In the genomic region with DNA sequence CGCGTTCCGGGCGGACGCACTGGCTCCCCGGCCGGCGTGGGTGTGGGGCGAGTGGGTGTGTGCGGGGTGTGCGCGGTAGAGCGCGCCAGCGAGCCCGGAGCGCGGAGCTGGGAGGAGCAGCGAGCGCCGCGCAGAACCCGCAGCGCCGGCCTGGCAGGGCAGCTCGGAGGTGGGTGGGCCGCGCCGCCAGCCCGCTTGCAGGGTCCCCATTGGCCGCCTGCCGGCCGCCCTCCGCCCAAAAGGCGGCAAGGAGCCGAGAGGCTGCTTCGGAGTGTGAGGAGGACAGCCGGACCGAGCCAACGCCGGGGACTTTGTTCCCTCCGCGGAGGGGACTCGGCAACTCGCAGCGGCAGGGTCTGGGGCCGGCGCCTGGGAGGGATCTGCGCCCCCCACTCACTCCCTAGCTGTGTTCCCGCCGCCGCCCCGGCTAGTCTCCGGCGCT, we compare ENCODE assay signal across 8 cellular contexts. TPM values are rescaled to one million over a fixed set of nuclear protein-coding genes. Genes with fewer than 3 reads are reported as not detected.
A peak's percentile ranks its signal among the peaks of the same experiment; 100 is the strongest.
DNase-seq lines count a peak whose midpoint lies in the region; ATAC-seq, FAIRE-seq and TF ChIP-seq lines count a peak whose summit lies in the region.

A gene (plus strand): TSS at position 264 of the 442 bp plus-strand sequence. CDS start 1,211 bp downstream, outside the sequence.

- TF ChIP-seq EP300 in HepG2 (IDR thresholded peaks at IDR 0.05; ENCODE audit: low read depth in 2 of 2, low read length in 2 of 2) (no peak), HepG2 (CRISPR knock-in tag; IDR thresholded peaks at IDR 0.05; ENCODE audit: borderline replicate concordance) (no peak)

- no peak within 1 kb of the TSS for H3K27ac ChIP-seq in Panc1 (ENCODE audit: low read length)
- H3K27ac ChIP-seq in HepG2 (ENCODE audit: extremely low read length, insufficient read depth, low read length): peak within 1 kb of the TSS; percentile 86
- peak within 1 kb of the TSS; percentile 84 for H3K27ac ChIP-seq in stomach smooth muscle (ENCODE audit: low read length)

- CTCF ChIA-PET in Panc1 (lab: Charles Lee) (no interaction called here), HepG2 (lab: Yijun Ruan, JAX; ENCODE audit: low intra/inter-chr PET ratio, low total read pairs) (no interaction called here)

- H3K36me3 ChIP-seq in Panc1 (ENCODE audit: control insufficient read depth, insufficient read depth, low read length): no peaks in the 10 kb centered on the region; the same call in 1 of the 2 replicates
- no peaks in the 10 kb centered on the region for H3K36me3 ChIP-seq in HepG2 (replicated peaks in 1 of 2; ENCODE audit: control insufficient read depth in 1 of 2, insufficient read depth in 2 of 2, low read length in 2 of 2)
- no peaks in the 10 kb centered on the region for H3K36me3 ChIP-seq in stomach smooth muscle (ENCODE audit: control insufficient read depth in 2 of 2, insufficient read depth in 2 of 2, low read length in 2 of 2)

- H3K4me3 Mint-ChIP-seq in dendritic cell treated with granulocyte-macrophage colony-stimulating factor and Interleukin-4, amounts not matched to agents 40 ng/mL and 50 ng/mL, for 4 days: peak within 1 kb of the TSS; percentile 85

- DNase-seq in stimulated activated CD4-positive, alpha-beta T cell treated with anti-CD3 and anti-CD28 coated beads, Interleukin-4, amount 100 ng/mL, for 1 hour: peak; percentile 10
- no peak for DNase-seq in stimulated activated CD4-positive, alpha-beta T cell treated with anti-CD3 and anti-CD28 coated beads, Interleukin-4, amount 100 ng/mL, for 24 hours
- DNase-seq in Panc1 (ENCODE audit: low read depth, low spot score): no peak
- DNase-seq in HepG2 (ENCODE audit: low spot score): peak; percentile 55
- no peak for DNase-seq in effector CD8-positive, alpha-beta T cell (lab: John Stamatoyannopoulos, UW)

- H3K4me3 ChIP-seq in Panc1 (ENCODE audit: low read depth in 2 of 2, low read length in 2 of 2) (peak within 1 kb of the TSS; percentile 23 to 35), HepG2 (replicated peaks in 1 of 3; ENCODE audit: insufficient read depth in 1 of 3, low read depth in 2 of 3, low read length in 3 of 3) (peak within 1 kb of the TSS; percentile 79 to 87 (median 85)), stomach smooth muscle (ENCODE audit: low read length in 2 of 2) (peak within 1 kb of the TSS; percentile 87 to 96)

- TF ChIP-seq POLR2A in HepG2 (IDR thresholded peaks at IDR 0.05; ENCODE audit: insufficient read depth in 1 of 2, low read depth in 2 of 2, low read length in 2 of 2): peak; percentile 49 to 72; a peak in 3 of 4 replicates

- no peak for FAIRE-seq in HepG2 (lab: Jason Lieb, UNC)

- H3K27me3 Mint-ChIP-seq in dendritic cell treated with granulocyte-macrophage colony-stimulating factor and Interleukin-4, amounts not matched to agents 40 ng/mL and 50 ng/mL, for 4 days: no peaks in the 10 kb centered on the region

- H3K36me3 Mint-ChIP-seq in dendritic cell treated with granulocyte-macrophage colony-stimulating factor and Interleukin-4, amounts not matched to agents 40 ng/mL and 50 ng/mL, for 4 days (ENCODE audit: low read depth): peaks cover 38% of the 10 kb centered on the region

- H3K4me1 ChIP-seq in Panc1 (ENCODE audit: control insufficient read depth, insufficient read depth, low read length): no peaks in the 10 kb centered on the region
- H3K4me1 ChIP-seq in HepG2 (ENCODE audit: insufficient read depth, low read length): peaks cover 50% of the 10 kb centered on the region
- H3K4me1 ChIP-seq in stomach smooth muscle (ENCODE audit: control insufficient read depth, insufficient read depth, low read length): peaks cover 9% of the 10 kb centered on the region

- TF ChIP-seq CTCF in Panc1 (IDR thresholded peaks at IDR 0.05) (no peak), HepG2 (CRISPR knock-in tag; IDR thresholded peaks at IDR 0.05) (peak; percentile 61)

- H3K4me2 ChIP-seq in HepG2 (ENCODE audit: low read depth, low read length): peak within 1 kb of the TSS; percentile 95

- no peaks in the 10 kb centered on the region for H3K9me3 Mint-ChIP-seq in dendritic cell treated with granulocyte-macrophage colony-stimulating factor and Interleukin-4, amounts not matched to agents 40 ng/mL and 50 ng/mL, for 4 days

- POLR2A ChIA-PET in Panc1 (lab: Charles Lee): no interaction called here
- POLR2A ChIA-PET in HepG2 (lab: Yijun Ruan, JAX): interaction anchor here (0.6 to 3.8 kb wide), 7 partner anchors 9 to 116 kb away, joined by 3 to 28 read pairs (median 5); no protein-coding TSS in a partner anchor

- ATAC-seq in HG02943 (IDR thresholded peaks at IDR 0.05; ENCODE audit: low read depth, unreplicated experiment) (peak; percentile 40), Panc1 (peak; percentile 80), HepG2 (peak; percentile 87)

- in situ Hi-C loops in Panc1 (cut with HindIII; ENCODE audit: low pct_unique_long_range_greater_than_20kb, low sequenced_read_pairs): no loop called here
- in situ Hi-C loops in HepG2 (cut with HindIII; ENCODE audit: extremely low pct_ligation_motif_present, low pct_unique_long_range_greater_than_20kb): loop anchor here (10.0 kb wide), 2 partner anchors 163 to 167 kb away; no protein-coding TSS in a partner anchor

- no peaks in the 10 kb centered on the region for H4K20me1 ChIP-seq in HepG2 (ENCODE audit: insufficient read depth, low read length)

- peaks cover 46% of the 10 kb centered on the region for H3K4me1 Mint-ChIP-seq in dendritic cell treated with granulocyte-macrophage colony-stimulating factor and Interleukin-4, amounts not matched to agents 40 ng/mL and 50 ng/mL, for 4 days (ENCODE audit: low read depth)

- peak; percentile 24; the same call in 1 of the 2 replicates for TF ChIP-seq RAD21 in HepG2 (CRISPR knock-in tag; IDR thresholded peaks at IDR 0.05)

- H3K79me2 ChIP-seq in HepG2 (ENCODE audit: insufficient read depth, low read length): peaks cover 41% of the 10 kb centered on the region

- BruUV-seq in Panc1 (replicated peaks; lab: Mats Ljungman, UMichigan) (no TSS peak), HepG2 (replicated peaks; lab: Mats Ljungman, UMichigan) (no TSS peak)

- H2AFZ ChIP-seq in HepG2 (ENCODE audit: low read length): peak within 1 kb of the TSS; percentile 72

- H3K27me3 ChIP-seq in Panc1 (ENCODE audit: control insufficient read depth, insufficient read depth, low read length) (peaks cover 2% of the 10 kb centered on the region; the same call in 1 of the 2 replicates), HepG2 (ENCODE audit: control insufficient read depth in 1 of 2, insufficient read depth in 2 of 2, low read length in 2 of 2) (peaks cover 4 to 5% of the 10 kb centered on the region in 2 experiments; a peak in 2 of 5 replicates), stomach smooth muscle (ENCODE audit: control insufficient read depth in 1 of 2, insufficient read depth in 2 of 2, low read length in 2 of 2) (peaks cover 0 to 2% of the 10 kb centered on the region in 2 donors)

- WGBS in HepG2 (ENCODE audit: low lambda C conversion rate): no CpG with 5 or more reads among the region's 55 CpGs

- H3K9me3 ChIP-seq in Panc1 (ENCODE audit: control insufficient read depth, insufficient read depth, low read depth, low read length) (no peaks in the 10 kb centered on the region), HepG2 (ENCODE audit: low read length) (no peaks in the 10 kb centered on the region), stomach smooth muscle (ENCODE audit: control insufficient read depth in 2 of 2, low read length in 2 of 2) (no peaks in the 10 kb centered on the region)

- H3K27ac Mint-ChIP-seq in dendritic cell treated with granulocyte-macrophage colony-stimulating factor and Interleukin-4, amounts not matched to agents 40 ng/mL and 50 ng/mL, for 4 days: peak within 1 kb of the TSS; percentile 90

- H3K9ac ChIP-seq in HepG2 (ENCODE audit: insufficient read depth, low read depth, low read length) (peak within 1 kb of the TSS; percentile 81), stomach smooth muscle (ENCODE audit: low read length in 2 of 2) (peak within 1 kb of the TSS; percentile 79)

- intact Hi-C loops in Panc1 (cut with micrococcal nuclease; ENCODE audit: unreplicated experiment): no loop called here
- intact Hi-C loops in dendritic cell treated with granulocyte-macrophage colony-stimulating factor and Interleukin-4, amounts not matched to agents 40 ng/mL and 50 ng/mL, for 4 days (cut with micrococcal nuclease): loop anchor here (5.0 to 10.0 kb wide), 4 partner anchors 115 to 227 kb away; a partner anchor contains a TSS
- intact Hi-C loops in HepG2 (cut with micrococcal nuclease; ENCODE audit: unreplicated experiment): loop anchor here (2.0 to 5.0 kb wide), 4 partner anchors 49 to 165 kb away; no protein-coding TSS in a partner anchor

TF ChIP-seq in HepG2, 621 proteins besides CTCF, POLR2A, EP300 and RAD21 (continues in another document):
- TF ChIP-seq SNAI1 (CRISPR knock-in tag; IDR thresholded peaks at IDR 0.05; ENCODE audit: borderline replicate concordance) (no peak; the same call in 1 of the 2 replicates), KDM3A (CRISPR knock-in tag; IDR thresholded peaks at IDR 0.05; ENCODE audit: low read depth) (0 out of 2 replicates have a peak, but pooled peaks have one; percentile 24), ZBTB20 (CRISPR knock-in tag; IDR thresholded peaks at IDR 0.05; ENCODE audit: borderline replicate concordance, low read depth) (no peak)

RNA-seq across cellular contexts. Expression of the gene that starts here (rescaled TPM):
- 0.87 TPM for total RNA-seq in Panc1 (2021; ENCODE audit: unreplicated experiment)
- 0.53 TPM for polyA plus RNA-seq in Panc1 (2012; ENCODE audit: insufficient read length)
- total RNA-seq in HepG2 (2016; rRNA removed; fragmentation: Illumina TruSeq; extraction: Trizol): 34.0 and 35.9 TPM in 2 replicates
- 9.8 and 10.3 TPM in 2 replicates for total RNA-seq in HepG2 (2016; cell fraction: cytosol; rRNA removed; fragmentation: Illumina TruSeq; extraction: Trizol; ENCODE audit: low read depth)
- 31.5 and 34.0 TPM in 2 replicates for total RNA-seq in HepG2 (2016; cell fraction: insoluble cytoplasmic fraction; rRNA removed; fragmentation: Illumina TruSeq; extraction: Trizol)
- 20.5 and 22.7 TPM in 2 replicates for total RNA-seq in HepG2 (2016; cell fraction: membrane; rRNA removed; fragmentation: Illumina TruSeq; extraction: Trizol)
- 55.4 and 57.3 TPM in 2 replicates for total RNA-seq in HepG2 (2016; cell fraction: nucleus; rRNA removed; fragmentation: Illumina TruSeq; extraction: Trizol)
- polyA plus RNA-seq in HepG2 (2011; rRNA removed): 29.7 and 35.7 TPM in 2 replicates
- 13.7 and 17.4 TPM in 2 replicates for polyA plus RNA-seq in HepG2 (2011; cell fraction: cytosol; rRNA removed)
- polyA plus RNA-seq in HepG2 (2011; cell fraction: nucleus; rRNA removed): 118 and 123 TPM in 2 replicates
- polyA plus RNA-seq in HepG2 (2012): 22.5 and 22.9 TPM in 2 replicates
- 2.1 and 3.1 TPM in 2 replicates for polyA plus RNA-seq in HepG2 (2016; cell fraction: cytosol; fragmentation: Illumina TruSeq; extraction: Trizol; ENCODE audit: low read depth)
- 22.5 and 24.6 TPM in 2 replicates for polyA plus RNA-seq in HepG2 (2016; cell fraction: insoluble cytoplasmic fraction; fragmentation: Illumina TruSeq; extraction: Trizol; ENCODE audit: low read depth)
- 6.5 and 7.3 TPM in 2 replicates for polyA plus RNA-seq in HepG2 (2016; cell fraction: membrane; fragmentation: Illumina TruSeq; extraction: Trizol; ENCODE audit: low read depth)
- 54.2 and 58.8 TPM in 2 replicates for polyA plus RNA-seq in HepG2 (2016; cell fraction: nucleus; fragmentation: Illumina TruSeq; extraction: Trizol; ENCODE audit: insufficient read depth, low read depth)
- polyA minus RNA-seq in HepG2 (2011; rRNA and poly(A)+ RNA removed; ENCODE audit: low replicate concordance): 25.2 and 80.2 TPM in 2 replicates
- polyA minus RNA-seq in HepG2 (2011; cell fraction: cytosol; rRNA and poly(A)+ RNA removed): 15.7 and 16.1 TPM in 2 replicates
- 128 and 136 TPM in 2 replicates for polyA minus RNA-seq in HepG2 (2011; cell fraction: nucleus; rRNA and poly(A)+ RNA removed)

Comparison
In these comparisons a context has a peak if more than half of its experiments do, and no peak if none do; other contexts are left out.
1. DNase-seq: peak in stimulated activated CD4-positive, alpha-beta T cell treated with anti-CD3 and anti-CD28 coated beads, Interleukin-4, amount 100 ng/mL, for 1 hour (single experiment) and HepG2 (single experiment); none in stimulated activated CD4-positive, alpha-beta T cell treated with anti-CD3 and anti-CD28 coated beads, Interleukin-4, amount 100 ng/mL, for 24 hours (single experiment), Panc1 (single experiment) and effector CD8-positive, alpha-beta T cell (single experiment).
2. Peak in ATAC-seq and H3K4me3 ChIP-seq in Panc1; RNA of the gene not detected or under 1 TPM.
3. H3K4me3 ChIP-seq: peak in every context shown above with its lines; median percentile 92 in stomach smooth muscle; 85 in HepG2; 29 in Panc1.
4. Peak in every context shown above with its lines, with median percentiles within 50 percentile points of each other: ATAC-seq.